In the genomic region with DNA sequence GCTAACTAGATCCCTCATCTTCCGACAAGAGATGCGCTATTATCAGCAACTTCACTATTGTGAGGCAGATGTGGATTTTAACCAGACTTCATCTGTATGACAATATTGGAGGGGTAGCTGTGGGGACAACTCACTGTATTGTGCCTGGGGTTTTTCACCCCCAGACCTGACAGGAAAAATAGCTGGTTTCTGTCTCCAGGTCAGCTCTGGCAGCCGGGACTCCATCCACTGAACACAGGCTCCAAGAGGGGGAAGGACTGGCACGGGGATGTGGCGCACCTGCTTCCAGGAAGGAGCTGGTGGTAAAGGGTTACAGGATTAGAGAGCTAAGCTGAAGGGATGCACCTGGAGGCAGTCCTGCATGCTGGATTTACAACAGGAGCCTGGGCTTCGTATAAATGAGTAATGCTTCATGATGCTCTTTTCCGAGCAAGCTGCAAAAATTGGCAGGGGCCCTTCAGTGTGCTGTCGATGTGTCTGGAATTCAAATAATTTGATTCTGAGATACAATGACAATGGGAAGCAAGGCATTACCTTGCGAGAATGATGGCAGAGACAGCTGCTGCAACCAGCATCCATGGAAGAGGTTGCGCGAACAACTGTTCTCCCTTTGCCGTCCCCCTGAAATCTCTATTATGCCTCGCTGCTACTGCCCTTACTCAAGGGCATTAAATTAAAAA, we compare ENCODE assay signal across 11 cellular contexts. TPM values are rescaled to one million over a fixed set of nuclear protein-coding genes. Genes with fewer than 3 reads are reported as not detected.
"Had no signal": no experiment of that assay in that cellular context is flagged by ENCODE, and none has a peak within 500 bp of the region (broad histone marks: within the 10 kb centered on the region; RNA-seq: fewer than 3 reads in every experiment).

No MANE protein-coding gene starts in this region.

- ATAC-seq: activated T-cell treated with anti-CD3 and anti-CD28 coated beads, Interleukin-2, amount 50 U/mL, for 72 hours; esophagus mucosa; left lung; naive thymus-derived CD8-positive, alpha-beta T cell; stimulated activated effector memory CD8-positive, alpha-beta T cell treated with anti-CD3 and anti-CD28 coated beads, Interleukin-12 subunit alpha, Interleukin-12 subunit beta, amount 100 ng/mL, for 72 hours had no signal

- DNase-seq: activated CD4-positive, alpha-beta T cell treated with anti-CD3 and anti-CD28 coated beads, Interleukin-2, amount 10 ng/mL, durations not matched to agents 24 days and 14 days; activated CD4-positive, CD25-positive, alpha-beta regulatory T cell; activated CD8-positive, alpha-beta memory T cell treated with anti-CD3 and anti-CD28 coated beads, Interleukin-2, amount 50 U/mL, for 48 hours; activated gamma-delta T cell treated with Interleukin-2 at 50 U/mL for 16 hours; activated T-cell treated with anti-CD3 and anti-CD28 coated beads, Interleukin-2, amount 50 U/mL, for 72 hours; amniotic stem cell; left lung; naive thymus-derived CD8-positive, alpha-beta T cell; stimulated activated CD4-positive, alpha-beta T cell treated with anti-CD3 and anti-CD28 coated beads, Interleukin-12 subunit alpha, Interleukin-12 subunit beta, amount 100 ng/mL, for 4 hours had no signal

RNA-seq across cellular contexts. Expression of gene LMO2, which starts 49.5 kb away (rescaled TPM):
- total RNA-seq: activated CD4-positive, alpha-beta T cell treated with anti-CD3 and anti-CD28 coated beads, Interleukin-2, amount 10 ng/mL, durations not matched to agents 24 days and 14 days; activated T-cell treated with anti-CD3 and anti-CD28 coated beads, Interleukin-2, amount 50 U/mL, for 72 hours had no signal
- polyA plus RNA-seq: naive thymus-derived CD8-positive, alpha-beta T cell had no signal
